28 cellular contexts compared by ENCODE assay signal in genomic region chr2:3661149-3661660, GRCh38. TPM values are rescaled to one million over a fixed set of nuclear protein-coding genes. Genes with fewer than 3 reads are reported as not detected.
A peak's percentile ranks its signal among the peaks of the same experiment; 100 is the strongest.
DNase-seq lines count a peak whose midpoint lies in the region; ATAC-seq and TF ChIP-seq lines count a peak whose summit lies in the region.
"Had no signal": no experiment of that assay in that cellular context is flagged by ENCODE, and none has a peak within 500 bp of the region (broad histone marks: within the 10 kb centered on the region; RNA-seq: fewer than 3 reads in every experiment).

No MANE protein-coding gene starts in this region.

- TF ChIP-seq CTCF in AG09319 (IDR thresholded peaks at IDR 0.05; ENCODE audit: low read depth, low read length) (no peak), HFF-Myc (IDR thresholded peaks at IDR 0.05; ENCODE audit: low read depth, low read length, missing control alignments) (no peak), A673 (conservative IDR thresholded peaks at IDR 0.05; ENCODE audit: low read depth, low read length) (no peak), PC-9 (conservative IDR thresholded peaks at IDR 0.05) (no peak)

- no peaks in the 10 kb centered on the region for H3K9me2 ChIP-seq in PC-9 (ENCODE audit: insufficient read depth)

- H3K4me1 ChIP-seq in A673 (ENCODE audit: insufficient read depth, low read length, poor library complexity, severe bottlenecking) (peaks cover 16% of the 10 kb centered on the region), PC-9 (replicated peaks; ENCODE audit: insufficient read depth) (no peaks in the 10 kb centered on the region)
- H3K4me1 ChIP-seq: transverse colon had no signal

- H3K9me3 ChIP-seq in A673 (ENCODE audit: low read depth, low read length, poor library complexity, severe bottlenecking), result no peaks in the 10 kb centered on the region
- no peaks in the 10 kb centered on the region; the same call in 1 of the 2 replicates for H3K9me3 ChIP-seq in PC-9 (ENCODE audit: insufficient read depth, low read depth)
- H3K9me3 ChIP-seq: left ventricle myocardium inferior, transverse colon had no signal

- peaks cover 11% of the 10 kb centered on the region for H3K4me1 Mint-ChIP-seq in activated T-helper 17 cell treated with anti-CD3 and anti-CD28 coated beads, Interleukin-2, amount 50 U/mL, for 72 hours
- peaks cover 12% of the 10 kb centered on the region for H3K4me1 Mint-ChIP-seq in stimulated activated effector memory CD8-positive, alpha-beta T cell treated with anti-CD3 and anti-CD28 coated beads, Interleukin-12 subunit alpha, Interleukin-12 subunit beta, amount 100 ng/mL, for 72 hours
- H3K4me1 Mint-ChIP-seq: natural killer cell had no signal

- BruUV-seq in A673 (replicated peaks; lab: Mats Ljungman, UMichigan), result no TSS peak
- BruUV-seq in PC-9 (replicated peaks; lab: Mats Ljungman, UMichigan), result no TSS peak

- no peak for ATAC-seq in activated T-helper 17 cell treated with anti-CD3 and anti-CD28 coated beads, Interleukin-2, amount 50 U/mL, for 72 hours (replicated peaks)
- ATAC-seq in HG03039 (IDR thresholded peaks at IDR 0.05; ENCODE audit: unreplicated experiment), result no peak
- no peak for ATAC-seq in stimulated activated effector memory CD8-positive, alpha-beta T cell treated with anti-CD3 and anti-CD28 coated beads, Interleukin-12 subunit alpha, Interleukin-12 subunit beta, amount 100 ng/mL, for 72 hours
- ATAC-seq: activated CD8-positive, alpha-beta T cell treated with anti-CD3 and anti-CD28 coated beads, Interleukin-2, amount 10 ng/mL, durations not matched to agents 7 days and 5 days; natural killer cell; WTC11 had no signal

- H4K20me1 ChIP-seq in PC-9 (ENCODE audit: insufficient read depth), result no peaks in the 10 kb centered on the region

- H3K27me3 ChIP-seq in A673 (replicated peaks; ENCODE audit: insufficient read depth, low read depth, low read length, poor library complexity) (no peaks in the 10 kb centered on the region), PC-9 (ENCODE audit: insufficient read depth, low read depth) (peaks cover 14% of the 10 kb centered on the region)
- H3K27me3 ChIP-seq: brain microvascular endothelial cell, transverse colon had no signal

- no peak overlapping the region for H2AFZ ChIP-seq in PC-9

- no peaks in the 10 kb centered on the region for H3K79me2 ChIP-seq in PC-9 (ENCODE audit: low read depth)

- H3K36me3 Mint-ChIP-seq in activated T-helper 17 cell treated with anti-CD3 and anti-CD28 coated beads, Interleukin-2, amount 50 U/mL, for 72 hours (ENCODE audit: low read depth), result no peaks in the 10 kb centered on the region
- no peaks in the 10 kb centered on the region for H3K36me3 Mint-ChIP-seq in stimulated activated effector memory CD8-positive, alpha-beta T cell treated with anti-CD3 and anti-CD28 coated beads, Interleukin-12 subunit alpha, Interleukin-12 subunit beta, amount 100 ng/mL, for 72 hours
- H3K36me3 Mint-ChIP-seq: natural killer cell had no signal

- CTCF ChIA-PET in A673 (lab: Charles Lee) (no interaction called here), PC-9 (lab: Charles Lee) (no interaction called here)

- peak overlapping the region; percentile 70 for H3K27ac Mint-ChIP-seq in activated T-helper 17 cell treated with anti-CD3 and anti-CD28 coated beads, Interleukin-2, amount 50 U/mL, for 72 hours
- H3K27ac Mint-ChIP-seq in stimulated activated effector memory CD8-positive, alpha-beta T cell treated with anti-CD3 and anti-CD28 coated beads, Interleukin-12 subunit alpha, Interleukin-12 subunit beta, amount 100 ng/mL, for 72 hours, result no peak overlapping the region
- H3K27ac Mint-ChIP-seq: activated CD8-positive, alpha-beta T cell treated with anti-CD3 and anti-CD28 coated beads, Interleukin-2, amount 10 ng/mL, durations not matched to agents 7 days and 5 days; natural killer cell; T-helper 2 cell treated with Interferon-gamma antibody and Interleukin-4, amounts not matched to agents 5 μg/mL and 100 μg/mL, for 36 hours; WTC11 had no signal

- no peaks in the 10 kb centered on the region for H3F3A ChIP-seq in PC-9 (ENCODE audit: insufficient read depth, low read depth)

- H3K4me2 ChIP-seq in PC-9, result no peak overlapping the region
- H3K4me2 ChIP-seq: KMS-11 had no signal

- no peaks in the 10 kb centered on the region for H3K36me3 ChIP-seq in A673 (ENCODE audit: insufficient read depth, low read length, poor library complexity, severe bottlenecking)
- H3K36me3 ChIP-seq in PC-9 (ENCODE audit: low read depth), result no peaks in the 10 kb centered on the region
- H3K36me3 ChIP-seq: brain microvascular endothelial cell, left ventricle myocardium inferior, transverse colon had no signal

- peak overlapping the region; percentile 25 for H3K4me3 Mint-ChIP-seq in activated T-helper 17 cell treated with anti-CD3 and anti-CD28 coated beads, Interleukin-2, amount 50 U/mL, for 72 hours
- no peak overlapping the region for H3K4me3 Mint-ChIP-seq in stimulated activated effector memory CD8-positive, alpha-beta T cell treated with anti-CD3 and anti-CD28 coated beads, Interleukin-12 subunit alpha, Interleukin-12 subunit beta, amount 100 ng/mL, for 72 hours
- H3K4me3 Mint-ChIP-seq: activated CD8-positive, alpha-beta T cell treated with anti-CD3 and anti-CD28 coated beads, Interleukin-2, amount 10 ng/mL, durations not matched to agents 7 days and 5 days; natural killer cell; T-helper 2 cell treated with Interferon-gamma antibody and Interleukin-4, amounts not matched to agents 5 μg/mL and 100 μg/mL, for 36 hours; WTC11 had no signal

- H3K9me3 Mint-ChIP-seq in activated T-helper 17 cell treated with anti-CD3 and anti-CD28 coated beads, Interleukin-2, amount 50 U/mL, for 72 hours, result peaks cover 9% of the 10 kb centered on the region
- peaks cover 2% of the 10 kb centered on the region for H3K9me3 Mint-ChIP-seq in stimulated activated effector memory CD8-positive, alpha-beta T cell treated with anti-CD3 and anti-CD28 coated beads, Interleukin-12 subunit alpha, Interleukin-12 subunit beta, amount 100 ng/mL, for 72 hours
- H3K9me3 Mint-ChIP-seq: natural killer cell; T-helper 2 cell treated with Interferon-gamma antibody and Interleukin-4, amounts not matched to agents 5 μg/mL and 100 μg/mL, for 36 hours had no signal

- H3K27ac ChIP-seq in A673 (ENCODE audit: low read depth, low read length, poor library complexity, severe bottlenecking), result no peak overlapping the region
- H3K27ac ChIP-seq in PC-9, result no peak overlapping the region
- H3K27ac ChIP-seq: brain microvascular endothelial cell, KMS-11, left ventricle myocardium inferior, skin epidermis, transverse colon had no signal

- intact Hi-C loops in A673 (cut with micrococcal nuclease; ENCODE audit: unreplicated experiment) (no loop called here), PC-9 (cut with micrococcal nuclease; ENCODE audit: unreplicated experiment) (no loop called here)

- POLR2A ChIA-PET in A673 (lab: Charles Lee; ENCODE audit: low non-redundant PET), result no interaction called here
- POLR2A ChIA-PET in PC-9 (lab: Charles Lee; ENCODE audit: unreplicated experiment), result no interaction called here

- no peaks in the 10 kb centered on the region for H3K27me3 Mint-ChIP-seq in activated T-helper 17 cell treated with anti-CD3 and anti-CD28 coated beads, Interleukin-2, amount 50 U/mL, for 72 hours

- DNase-seq in AG09319 (ENCODE audit: extremely low read depth, low read depth) (peak; percentile 11), HFF-Myc (ENCODE audit: extremely low read depth, low read depth) (peak; percentile 59), mesenteric fat pad (ENCODE audit: low spot score) (peak; percentile 60), A673 (ENCODE audit: low spot score) (no peak), PC-9 (no peak)
- DNase-seq in stimulated activated effector memory CD8-positive, alpha-beta T cell treated with anti-CD3 and anti-CD28 coated beads, Interleukin-12 subunit alpha, Interleukin-12 subunit beta, amount 100 ng/mL, for 72 hours (ENCODE audit: low spot score in 2 of 2), result no peak
- DNase-seq: activated CD8-positive, alpha-beta T cell treated with anti-CD3 and anti-CD28 coated beads, Interleukin-2, amount 10 ng/mL, durations not matched to agents 7 days and 5 days; activated T-cell treated with anti-CD3 and anti-CD28 coated beads for 4 hours; brain microvascular endothelial cell; DMS79 treated with DMSO at 0.1 percent for 48 hours; left ventricle myocardium inferior; natural killer cell; NCI-H146; NCI-H510A; Right ventricle myocardium superior; stimulated activated CD8-positive, alpha-beta memory T cell treated with anti-CD3 and anti-CD28 coated beads, Interleukin-4, amount 100 ng/mL, for 48 hours; transverse colon had no signal

- no peak overlapping the region for H3K4me3 ChIP-seq in HFF-Myc (replicated peaks; ENCODE audit: low read depth, low read length)
- H3K4me3 ChIP-seq in A673 (ENCODE audit: low read depth, low read length, poor library complexity, severe bottlenecking), result no peak overlapping the region
- H3K4me3 ChIP-seq in PC-9, result no peak overlapping the region
- H3K4me3 ChIP-seq: left ventricle myocardium inferior, skin epidermis, transverse colon had no signal

RNA-seq across cellular contexts. Expression of gene ALLC, which starts 3.2 kb away (rescaled TPM):
- not detected for total RNA-seq in activated T-helper 17 cell treated with anti-CD3 and anti-CD28 coated beads, Interleukin-2, amount 50 U/mL, for 72 hours
- total RNA-seq in mesenteric fat pad, result not detected
- not detected in 2 replicates for total RNA-seq in A673 (2021)
- total RNA-seq in PC-9 (2021), result not detected in 2 replicates
- total RNA-seq: activated CD8-positive, alpha-beta T cell treated with anti-CD3 and anti-CD28 coated beads, Interleukin-2, amount 10 ng/mL, durations not matched to agents 7 days and 5 days; Calu3; chondrocyte; glomerular endothelial cell; left ventricle myocardium inferior; mononuclear cell; natural killer cell; omental fat pad; Right ventricle myocardium superior; transverse colon; WTC11 had no signal

RNA-seq across cellular contexts. Expression of gene DCDC2C, which starts 42.2 kb away (rescaled TPM):
- not detected for total RNA-seq in activated T-helper 17 cell treated with anti-CD3 and anti-CD28 coated beads, Interleukin-2, amount 50 U/mL, for 72 hours
- not detected for total RNA-seq in mesenteric fat pad
- total RNA-seq in A673 (2021), result 0.43 and 0.81 TPM in 2 replicates
- not detected in 2 replicates for total RNA-seq in PC-9 (2021)
- total RNA-seq: activated CD8-positive, alpha-beta T cell treated with anti-CD3 and anti-CD28 coated beads, Interleukin-2, amount 10 ng/mL, durations not matched to agents 7 days and 5 days; Calu3; chondrocyte; glomerular endothelial cell; left ventricle myocardium inferior; mononuclear cell; natural killer cell; Right ventricle myocardium superior; transverse colon; WTC11 had no signal

Comparison
In these comparisons a context has a peak if more than half of its experiments do, and no peak if none do; other contexts are left out.
1. DNase-seq: peak in AG09319 (single experiment), HFF-Myc (single experiment) and mesenteric fat pad (single experiment); none in A673 (single experiment), stimulated activated effector memory CD8-positive, alpha-beta T cell treated with anti-CD3 and anti-CD28 coated beads, Interleukin-12 subunit alpha, Interleukin-12 subunit beta, amount 100 ng/mL, for 72 hours (0 of 2) and PC-9 (0 of 2).